ENCODE assay signal across 12 cellular contexts in genomic region chr21:43937898-43938309, GRCh38.
DNase-seq lines count a peak whose midpoint lies in the region; ATAC-seq and TF ChIP-seq lines count a peak whose summit lies in the region.
"Had no signal": no experiment of that assay in that cellular context is flagged by ENCODE, and none has a peak within 500 bp of the region (broad histone marks: within the 10 kb centered on the region; RNA-seq: fewer than 3 reads in every experiment).

No MANE protein-coding gene starts in this region.

- H3K36me3 Mint-ChIP-seq in activated naive CD4-positive, alpha-beta T cell treated with anti-CD3 and anti-CD28 coated beads, Interleukin-2, amount 50 U/mL, for 72 hours, result peaks cover 0 to 5% of the 10 kb centered on the region in 2 donors
- peaks cover 0 to 5% (median 0%) of the 10 kb centered on the region in 3 donors for H3K36me3 Mint-ChIP-seq in naive thymus-derived CD8-positive, alpha-beta T cell

- H3K4me3 Mint-ChIP-seq in naive thymus-derived CD8-positive, alpha-beta T cell, result peak overlapping the region in 9 of 10 donors; percentile 9 to 84 (median 41)

- TF ChIP-seq CTCF in OCI-LY3 (IDR thresholded peaks at IDR 0.05; ENCODE audit: low read depth, low read length) (no peak), body of pancreas (IDR thresholded peaks at IDR 0.05) (no peak)

- H3K9me3 ChIP-seq in OCI-LY3 (ENCODE audit: insufficient read depth, low read length), result no peaks in the 10 kb centered on the region
- no peaks in the 10 kb centered on the region for H3K9me3 ChIP-seq in body of pancreas

- peaks cover 55% of the 10 kb centered on the region for H3K79me2 ChIP-seq in OCI-LY3 (ENCODE audit: low read length)

- peak overlapping the region; percentile 96 for H3K4me2 ChIP-seq in OCI-LY3 (ENCODE audit: low read length)

- H3K4me3 ChIP-seq in OCI-LY3 (ENCODE audit: low read length), result no peak overlapping the region
- H3K4me3 ChIP-seq in body of pancreas, result no peak overlapping the region

- H3K27me3 Mint-ChIP-seq in naive thymus-derived CD8-positive, alpha-beta T cell, result no peaks in the 10 kb centered on the region

- TF ChIP-seq POLR2A in body of pancreas (IDR thresholded peaks at IDR 0.05), result no peak

- H3K27ac Mint-ChIP-seq in activated naive CD4-positive, alpha-beta T cell treated with anti-CD3 and anti-CD28 coated beads, Interleukin-2, amount 50 U/mL, for 72 hours, result peak overlapping the region in 1 of 2 donors; percentile 43
- peak overlapping the region in 8 of 10 donors; percentile 13 to 74 (median 44) for H3K27ac Mint-ChIP-seq in naive thymus-derived CD8-positive, alpha-beta T cell

- no peak overlapping the region for H3K9ac ChIP-seq in OCI-LY3 (ENCODE audit: low read length)

- H2AFZ ChIP-seq in OCI-LY3 (ENCODE audit: low read depth, low read length), result no peak overlapping the region

- peaks cover 14% of the 10 kb centered on the region for H4K20me1 ChIP-seq in OCI-LY3 (ENCODE audit: insufficient read depth, low read length)

- intact Hi-C loops in body of pancreas (cut with DNase I), result no loop called here

- POLR2A ChIA-PET in naive thymus-derived CD8-positive, alpha-beta T cell (lab: Charles Lee), result interaction anchor here (0.7 to 3.4 kb wide), 5 partner anchors 12 to 218 kb away, joined by 3 to 15 read pairs (median 5); no protein-coding TSS in a partner anchor

- WGBS in body of pancreas, 2 donors, result 89 to 96% methylated on average over 6 of the region's 6 CpGs

- H3K4me1 ChIP-seq in OCI-LY3 (ENCODE audit: low read length) (peaks cover 25% of the 10 kb centered on the region), body of pancreas (peaks cover 13% of the 10 kb centered on the region)

- H3K27ac ChIP-seq in OCI-LY3 (ENCODE audit: low read length), result peak overlapping the region; percentile 85
- H3K27ac ChIP-seq in body of pancreas, result no peak overlapping the region

- no peaks in the 10 kb centered on the region for H3K9me3 Mint-ChIP-seq in activated naive CD4-positive, alpha-beta T cell treated with anti-CD3 and anti-CD28 coated beads, Interleukin-2, amount 50 U/mL, for 72 hours
- H3K9me3 Mint-ChIP-seq in naive thymus-derived CD8-positive, alpha-beta T cell, result no peaks in the 10 kb centered on the region

- ATAC-seq in activated naive CD4-positive, alpha-beta T cell treated with anti-CD3 and anti-CD28 coated beads, Interleukin-2, amount 50 U/mL, for 72 hours, result peak; percentile 13 to 36
- ATAC-seq in GM18909 (IDR thresholded peaks at IDR 0.05; ENCODE audit: poor library complexity, unreplicated experiment), result peak; percentile 36
- no peak for ATAC-seq in naive thymus-derived CD8-positive, alpha-beta T cell
- no peak for ATAC-seq in body of pancreas
- ATAC-seq in HG03039 (IDR thresholded peaks at IDR 0.05; ENCODE audit: unreplicated experiment), result no peak

- H3K4me1 Mint-ChIP-seq in naive thymus-derived CD8-positive, alpha-beta T cell, result peaks cover 20 to 39% (median 28%) of the 10 kb centered on the region in 4 donors

- peaks cover 19% of the 10 kb centered on the region for H3K36me3 ChIP-seq in OCI-LY3 (replicated peaks; ENCODE audit: low read depth, low read length)
- no peaks in the 10 kb centered on the region for H3K36me3 ChIP-seq in body of pancreas (replicated peaks in 1 of 2; ENCODE audit: insufficient read depth in 1 of 2, low read depth in 2 of 2)

- DNase-seq in activated naive CD4-positive, alpha-beta T cell treated with anti-CD3 and anti-CD28 coated beads, Interleukin-2, amount 50 U/mL, for 72 hours (ENCODE audit: low spot score in 2 of 2), result no peak
- DNase-seq in activated naive CD4-positive, alpha-beta T cell treated with anti-CD3 and anti-CD28 coated beads, Interleukin-2, amount 50 U/mL, for 16 hours, result no peak
- DNase-seq in naive thymus-derived CD8-positive, alpha-beta T cell, result no peak
- DNase-seq in HuH-7.5 (ENCODE audit: low spot score), result no peak
- no peak for DNase-seq in body of pancreas
- DNase-seq: effector memory CD4-positive, alpha-beta T cell; foreskin melanocyte; NCI-H1694 treated with DMSO at 0.1 percent for 48 hours; stimulated activated CD4-positive, alpha-beta T cell treated with anti-CD3 and anti-CD28 coated beads, Interleukin-4, amount 100 ng/mL, for 24 hours had no signal

- no peaks in the 10 kb centered on the region for H3K27me3 ChIP-seq in OCI-LY3 (ENCODE audit: low read depth, low read length)
- no peaks in the 10 kb centered on the region for H3K27me3 ChIP-seq in body of pancreas

Comparison
In these comparisons a context has a peak if more than half of its experiments do, and no peak if none do; other contexts are left out.
1. ATAC-seq: peak in activated naive CD4-positive, alpha-beta T cell treated with anti-CD3 and anti-CD28 coated beads, Interleukin-2, amount 50 U/mL, for 72 hours (2 of 2) and GM18909 (single experiment); none in naive thymus-derived CD8-positive, alpha-beta T cell (0 of 2), body of pancreas (single experiment) and HG03039 (single experiment).